17 cellular contexts compared by ENCODE assay signal in the genomic region with DNA sequence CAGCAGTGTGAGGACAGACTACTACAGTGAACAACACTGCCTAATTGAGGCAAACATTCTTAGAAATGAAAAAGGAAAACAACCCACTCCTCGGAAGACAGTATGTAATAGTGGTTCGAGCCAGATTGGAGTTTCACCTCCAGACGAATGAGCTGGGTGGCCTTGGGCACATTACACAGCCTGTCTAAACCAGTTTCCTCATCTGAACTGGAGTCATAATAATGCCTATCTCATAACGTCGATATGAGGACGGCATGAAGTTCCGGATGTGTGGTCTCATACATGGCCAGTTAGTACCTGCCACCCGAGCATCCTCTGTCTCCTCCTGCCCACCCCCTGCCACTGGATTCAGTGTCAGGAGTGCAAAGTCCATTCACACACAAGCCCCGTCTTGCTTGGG. TPM values are rescaled to one million over a fixed set of nuclear protein-coding genes. Genes with fewer than 3 reads are reported as not detected.
DNase-seq lines count a peak whose midpoint lies in the region; ATAC-seq, FAIRE-seq and TF ChIP-seq lines count a peak whose summit lies in the region.
"Had no signal": no experiment of that assay in that cellular context is flagged by ENCODE, and none has a peak within 500 bp of the region (broad histone marks: within the 10 kb centered on the region; RNA-seq: fewer than 3 reads in every experiment).

No MANE protein-coding gene starts in this region.

- H2AFZ ChIP-seq in HepG2 (ENCODE audit: low read length) (no peak overlapping the region), neuron (ENCODE audit: low read depth, low read length) (peak overlapping the region; percentile 11)

- peak overlapping the region; percentile 38; the same call in 1 of the 2 replicates for H3K4me2 ChIP-seq in HepG2 (ENCODE audit: low read depth, low read length)

- DNase-seq in HepG2 (ENCODE audit: low spot score) (no peak), right lobe of liver (no peak), WERI-Rb-1 (no peak), thyroid gland (no peak), NCI-H2196 (lab: John Stamatoyannopoulos, UW; ENCODE audit: unreplicated experiment) (no peak)
- no peak for DNase-seq in activated CD4-positive, alpha-beta T cell treated with anti-CD3 and anti-CD28 coated beads, Interleukin-2, amount 50 U/mL, for 4 hours
- DNase-seq: 8988T, HFFc6, NCI-H1105, NCI-H2029 treated with DMSO at 0.1 percent for 48 hours had no signal

- no peak for FAIRE-seq in HepG2 (lab: Jason Lieb, UNC)
- FAIRE-seq: D721Med had no signal

- no peak for TF ChIP-seq CTCF in HepG2 (CRISPR knock-in tag; IDR thresholded peaks at IDR 0.05)
- TF ChIP-seq CTCF in right lobe of liver (IDR thresholded peaks at IDR 0.05) = no peak
- TF ChIP-seq CTCF in WERI-Rb-1 (IDR thresholded peaks at IDR 0.05; ENCODE audit: low read depth, low read length) = no peak
- no peak for TF ChIP-seq CTCF in thyroid gland (IDR thresholded peaks at IDR 0.05)

- CTCF ChIA-PET in HepG2 (lab: Yijun Ruan, JAX; ENCODE audit: low intra/inter-chr PET ratio, low total read pairs) = interaction anchor here (2.3 kb wide), 1 partner anchor 75 kb away, joined by 9 read pairs; no protein-coding TSS in a partner anchor

- H3K9me3 ChIP-seq in HepG2 (ENCODE audit: low read length) (no peaks in the 10 kb centered on the region), right lobe of liver (no peaks in the 10 kb centered on the region), WERI-Rb-1 (ENCODE audit: severe bottlenecking) (no peaks in the 10 kb centered on the region), neuron (ENCODE audit: low read length) (no peaks in the 10 kb centered on the region), thyroid gland (no peaks in the 10 kb centered on the region)

- H3K27me3 ChIP-seq in HepG2 (ENCODE audit: control insufficient read depth in 1 of 2, insufficient read depth in 2 of 2, low read length in 2 of 2) (no peaks in the 10 kb centered on the region), right lobe of liver (no peaks in the 10 kb centered on the region), WERI-Rb-1 (ENCODE audit: insufficient read depth, low read depth, severe bottlenecking) (no peaks in the 10 kb centered on the region), neuron (ENCODE audit: insufficient read depth, low read length) (no peaks in the 10 kb centered on the region), thyroid gland (no peaks in the 10 kb centered on the region)

- BruUV-seq in HepG2 (replicated peaks; lab: Mats Ljungman, UMichigan) = no TSS peak

- no peak overlapping the region for H3K9ac ChIP-seq in HepG2 (ENCODE audit: insufficient read depth, low read depth, low read length)

- H3K27ac ChIP-seq in HepG2 (ENCODE audit: extremely low read length, insufficient read depth, low read length) (no peak overlapping the region), right lobe of liver (no peak overlapping the region), WERI-Rb-1 (peak overlapping the region; percentile 93), thyroid gland (peak overlapping the region in 2 of 3 donors; percentile 24 to 42)

- TF ChIP-seq POLR2A in HepG2 (IDR thresholded peaks at IDR 0.05; ENCODE audit: insufficient read depth in 1 of 2, low read depth in 2 of 2, low read length in 2 of 2) (no peak), right lobe of liver (IDR thresholded peaks at IDR 0.05) (no peak), thyroid gland (IDR thresholded peaks at IDR 0.05) (no peak)

- H3K4me1 ChIP-seq in HepG2 (ENCODE audit: insufficient read depth, low read length) (peaks cover 28% of the 10 kb centered on the region), right lobe of liver (peaks cover 0 to 7% (median 0%) of the 10 kb centered on the region in 4 donors), neuron (ENCODE audit: insufficient read depth, low read length) (peaks cover 31% of the 10 kb centered on the region), thyroid gland (peaks cover 14 to 30% of the 10 kb centered on the region in 2 donors)

- H3K36me3 ChIP-seq in HepG2 (replicated peaks in 1 of 2; ENCODE audit: control insufficient read depth in 1 of 2, insufficient read depth in 2 of 2, low read length in 2 of 2) (no peaks in the 10 kb centered on the region), right lobe of liver (no peaks in the 10 kb centered on the region), WERI-Rb-1 (no peaks in the 10 kb centered on the region), neuron (ENCODE audit: insufficient read depth, low read length) (no peaks in the 10 kb centered on the region), thyroid gland (no peaks in the 10 kb centered on the region)

- H3K79me2 ChIP-seq in HepG2 (ENCODE audit: insufficient read depth, low read length) = no peaks in the 10 kb centered on the region

- no peak for TF ChIP-seq RAD21 in HepG2 (CRISPR knock-in tag; IDR thresholded peaks at IDR 0.05)

- POLR2A ChIA-PET in HepG2 (lab: Yijun Ruan, JAX) = interaction anchor here (1.4 kb wide), 1 partner anchor 16 kb away, joined by 3 read pairs; no protein-coding TSS in a partner anchor

- TF ChIP-seq EP300 in HepG2 (IDR thresholded peaks at IDR 0.05; ENCODE audit: low read depth in 2 of 2, low read length in 2 of 2) = no peak
- TF ChIP-seq EP300 in HepG2 (CRISPR knock-in tag; IDR thresholded peaks at IDR 0.05; ENCODE audit: borderline replicate concordance) = no peak

- 63% methylated on average over 6 of the region's 9 CpGs for WGBS in HepG2 (ENCODE audit: low lambda C conversion rate)
- 83% methylated on average over 5 of the region's 9 CpGs for WGBS in right lobe of liver (ENCODE audit: insufficient coverage, low coverage, low lambda C conversion rate, missing lambda C conversion rate)
- 94 to 96% methylated on average over 9 of the region's 9 CpGs for WGBS in thyroid gland, 2 donors

- no peak overlapping the region for H3K4me3 ChIP-seq in HepG2 (replicated peaks in 1 of 3; ENCODE audit: insufficient read depth in 1 of 3, low read depth in 2 of 3, low read length in 3 of 3)
- no peak overlapping the region for H3K4me3 ChIP-seq in right lobe of liver
- H3K4me3 ChIP-seq in WERI-Rb-1 (ENCODE audit: low read depth, low read length) = no peak overlapping the region
- H3K4me3 ChIP-seq in neuron (ENCODE audit: low read length) = no peak overlapping the region
- H3K4me3 ChIP-seq in thyroid gland (replicated peaks in 1 of 3) = no peak overlapping the region

- no peaks in the 10 kb centered on the region for H4K20me1 ChIP-seq in HepG2 (ENCODE audit: insufficient read depth, low read length)

- peak; percentile 15; the same call in 1 of the 3 replicates for ATAC-seq in HepG2
- ATAC-seq in right lobe of liver = no peak
- no peak for ATAC-seq in GM19397 (IDR thresholded peaks at IDR 0.05; ENCODE audit: unreplicated experiment)

- intact Hi-C loops in HepG2 (cut with micrococcal nuclease; ENCODE audit: unreplicated experiment) (loop anchor here (1.0 kb wide), 1 partner anchor 46 kb away; no protein-coding TSS in a partner anchor), right lobe of liver (cut with DNase I) (no loop called here), thyroid gland (cut with DNase I) (no loop called here)

- in situ Hi-C loops in HepG2 (cut with HindIII; ENCODE audit: extremely low pct_ligation_motif_present, low pct_unique_long_range_greater_than_20kb) = no loop called here

RNA-seq across cellular contexts. Expression of gene FRMPD2, which starts 15.8 kb away (rescaled TPM):
- total RNA-seq in HepG2 (2016; rRNA removed; fragmentation: Illumina TruSeq; extraction: Trizol) (0.76 and 1.3 TPM in 2 replicates), right lobe of liver (not detected), thyroid gland (1 to 10 TPM in 2 of 4 donors, under 1 TPM in 2; 0.50 to 4.4 (median 0.96) TPM)
- total RNA-seq in HepG2 (2016; cell fraction: cytosol; rRNA removed; fragmentation: Illumina TruSeq; extraction: Trizol; ENCODE audit: low read depth) = not detected in 2 replicates
- 0.77 and 1.4 TPM in 2 replicates for total RNA-seq in HepG2 (2016; cell fraction: insoluble cytoplasmic fraction; rRNA removed; fragmentation: Illumina TruSeq; extraction: Trizol)
- 0.22 and 0.38 TPM in 2 replicates for total RNA-seq in HepG2 (2016; cell fraction: membrane; rRNA removed; fragmentation: Illumina TruSeq; extraction: Trizol)
- total RNA-seq in HepG2 (2016; cell fraction: nucleus; rRNA removed; fragmentation: Illumina TruSeq; extraction: Trizol) = 2.2 and 3.2 TPM in 2 replicates
- polyA plus RNA-seq in HepG2 (2011; rRNA removed) = 0.27 and 0.45 TPM in 2 replicates
- 0.17 TPM in 2 replicates for polyA plus RNA-seq in HepG2 (2011; cell fraction: cytosol; rRNA removed)
- 0.58 and 1.5 TPM in 2 replicates for polyA plus RNA-seq in HepG2 (2011; cell fraction: nucleus; rRNA removed)
- polyA plus RNA-seq in HepG2 (2012) = 0.16 and 0.21 TPM in 2 replicates
- not detected in 2 replicates for polyA plus RNA-seq in HepG2 (2016; cell fraction: cytosol; fragmentation: Illumina TruSeq; extraction: Trizol; ENCODE audit: low read depth)
- polyA plus RNA-seq in HepG2 (2016; cell fraction: insoluble cytoplasmic fraction; fragmentation: Illumina TruSeq; extraction: Trizol; ENCODE audit: low read depth) = 0.44 and 0.58 TPM in 2 replicates
- polyA plus RNA-seq in HepG2 (2016; cell fraction: membrane; fragmentation: Illumina TruSeq; extraction: Trizol; ENCODE audit: low read depth) = 0.09 and 0.22 TPM in 2 replicates
- polyA plus RNA-seq in HepG2 (2016; cell fraction: nucleus; fragmentation: Illumina TruSeq; extraction: Trizol; ENCODE audit: insufficient read depth, low read depth) = 1.5 and 2.0 TPM in 2 replicates
- 1.4 TPM in 1 of 2 replicates, not detected in the other for polyA minus RNA-seq in HepG2 (2011; rRNA and poly(A)+ RNA removed; ENCODE audit: low replicate concordance)
- polyA minus RNA-seq in HepG2 (2011; cell fraction: cytosol; rRNA and poly(A)+ RNA removed) = 0.20 TPM in 1 of 2 replicates, not detected in the other
- polyA minus RNA-seq in HepG2 (2011; cell fraction: nucleus; rRNA and poly(A)+ RNA removed) = 2.0 and 2.2 TPM in 2 replicates
- total RNA-seq: H7, HFFc6, Right ventricle myocardium inferior, SK-MEL-5 had no signal
- polyA plus RNA-seq: CD14-positive monocyte had no signal

RNA-seq across cellular contexts. Expression of gene MAPK8, which starts 16.2 kb away (rescaled TPM):
- total RNA-seq in HepG2 (2016; rRNA removed; fragmentation: Illumina TruSeq; extraction: Trizol) (47.3 and 64.5 TPM in 2 replicates), right lobe of liver (10 to 100 TPM; 19.1 to 31.6 (median 27.6) TPM), thyroid gland (100 to 1,000 TPM in 2 of 4 donors, 10 to 100 TPM in 2; 76.2 to 165 (median 99.0) TPM)
- 38.1 and 43.3 TPM in 2 replicates for total RNA-seq in HepG2 (2016; cell fraction: cytosol; rRNA removed; fragmentation: Illumina TruSeq; extraction: Trizol; ENCODE audit: low read depth)
- total RNA-seq in HepG2 (2016; cell fraction: insoluble cytoplasmic fraction; rRNA removed; fragmentation: Illumina TruSeq; extraction: Trizol) = 52.5 and 69.3 TPM in 2 replicates
- total RNA-seq in HepG2 (2016; cell fraction: membrane; rRNA removed; fragmentation: Illumina TruSeq; extraction: Trizol) = 40.8 and 50.0 TPM in 2 replicates
- total RNA-seq in HepG2 (2016; cell fraction: nucleus; rRNA removed; fragmentation: Illumina TruSeq; extraction: Trizol) = 47.3 and 50.1 TPM in 2 replicates
- polyA plus RNA-seq in HepG2 (2011; rRNA removed) = 28.9 and 41.6 TPM in 2 replicates
- polyA plus RNA-seq in HepG2 (2011; cell fraction: cytosol; rRNA removed) = 20.5 and 25.1 TPM in 2 replicates
- polyA plus RNA-seq in HepG2 (2011; cell fraction: nucleus; rRNA removed) = 23.9 and 28.6 TPM in 2 replicates
- 27.8 and 29.2 TPM in 2 replicates for polyA plus RNA-seq in HepG2 (2012)
- polyA plus RNA-seq in HepG2 (2016; cell fraction: cytosol; fragmentation: Illumina TruSeq; extraction: Trizol; ENCODE audit: low read depth) = 7.5 and 9.5 TPM in 2 replicates
- polyA plus RNA-seq in HepG2 (2016; cell fraction: insoluble cytoplasmic fraction; fragmentation: Illumina TruSeq; extraction: Trizol; ENCODE audit: low read depth) = 48.2 and 48.3 TPM in 2 replicates
- 18.9 and 25.1 TPM in 2 replicates for polyA plus RNA-seq in HepG2 (2016; cell fraction: membrane; fragmentation: Illumina TruSeq; extraction: Trizol; ENCODE audit: low read depth)
- 49.0 and 52.9 TPM in 2 replicates for polyA plus RNA-seq in HepG2 (2016; cell fraction: nucleus; fragmentation: Illumina TruSeq; extraction: Trizol; ENCODE audit: insufficient read depth, low read depth)
- polyA minus RNA-seq in HepG2 (2011; rRNA and poly(A)+ RNA removed; ENCODE audit: low replicate concordance) = 13.2 and 15.2 TPM in 2 replicates
- polyA minus RNA-seq in HepG2 (2011; cell fraction: cytosol; rRNA and poly(A)+ RNA removed) = 20.2 and 27.6 TPM in 2 replicates
- 79.8 and 93.3 TPM in 2 replicates for polyA minus RNA-seq in HepG2 (2011; cell fraction: nucleus; rRNA and poly(A)+ RNA removed)

Comparison
In these comparisons a context has a peak if more than half of its experiments do, and no peak if none do; other contexts are left out.
1. H3K27ac ChIP-seq: peak in WERI-Rb-1 (single experiment) and thyroid gland (2 of 3); none in HepG2 (single experiment) and right lobe of liver (0 of 3).